In the genomic region with DNA sequence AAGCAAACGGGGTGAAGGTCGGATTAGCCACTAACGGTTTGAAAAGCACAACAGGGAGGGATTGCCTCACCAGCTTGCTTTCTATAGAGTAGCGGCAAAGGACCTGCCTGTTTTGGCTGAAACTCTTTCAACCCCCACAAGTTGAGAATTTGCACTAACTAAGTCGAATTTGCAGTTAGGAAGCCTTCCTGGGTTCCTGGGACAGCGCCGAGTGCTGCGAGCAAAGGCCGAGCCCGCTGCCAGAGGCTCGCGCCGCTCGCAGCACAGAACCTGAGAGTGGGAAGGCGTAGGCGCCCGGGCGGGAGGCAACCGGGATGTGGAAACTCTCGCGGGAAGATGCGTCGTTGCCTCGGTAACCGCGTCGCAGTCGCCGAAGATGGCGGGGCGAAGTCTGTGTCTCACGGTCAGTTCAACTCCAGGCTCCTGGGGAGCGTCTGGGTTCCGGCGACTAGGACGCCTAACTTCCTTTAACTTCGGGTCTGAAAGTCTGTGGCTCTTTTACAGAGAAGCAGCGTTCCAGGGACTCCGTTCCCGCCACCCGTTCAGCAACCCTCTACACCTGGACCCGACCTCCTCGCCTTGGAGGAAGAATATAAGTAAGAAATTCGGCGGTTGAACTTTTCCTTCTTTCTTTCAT, we compare ENCODE assay signal across 8 cellular contexts. TPM values are rescaled to one million over a fixed set of nuclear protein-coding genes. Genes with fewer than 3 reads are reported as not detected.
DNase-seq lines count a peak whose midpoint lies in the region; ATAC-seq and FAIRE-seq lines count a peak whose summit lies in the region.

Gene TEX9, plus strand, starts transcription at position 352 of the 637 bp plus-strand sequence. Its CDS starts 25 bp downstream, at position 377.

- no peaks in the 10 kb centered on the region for H3K4me1 ChIP-seq in BLaER1

- peak; percentile 84 for ATAC-seq in HG03439 (IDR thresholded peaks at IDR 0.05; ENCODE audit: unreplicated experiment)

- no peak within 1 kb of the TSS for H3K9ac ChIP-seq in BLaER1

- peak within 1 kb of the TSS; percentile 44 for H3K4me2 ChIP-seq in BLaER1

- H3K36me3 ChIP-seq in BLaER1, result no peaks in the 10 kb centered on the region

- peaks cover 45% of the 10 kb centered on the region for H3K9me3 ChIP-seq in BLaER1

- DNase-seq in GM19239 (ENCODE audit: insufficient read length, low spot score) (peak; percentile 61), NCI-H524 treated with DMSO at 0.1 percent for 48 hours (lab: John Stamatoyannopoulos, UW) (peak; percentile 20), lung microvascular endothelial cell (ENCODE audit: low read depth in 2 of 2) (peak; percentile 41 to 68)
- DNase-seq in activated CD4-positive, alpha-beta T cell treated with anti-CD3 and anti-CD28 coated beads, Interleukin-2, amount 50 U/mL, for 4 hours, result peak; percentile 48 to 50
- peak; percentile 11 for DNase-seq in effector CD4-positive, alpha-beta T cell
- peak; percentile 26 to 44 (median 37) for DNase-seq in stimulated activated CD4-positive, alpha-beta T cell treated with anti-CD3 and anti-CD28 coated beads, TNF-alpha, amount 100 ng/mL, for 4 hours (ENCODE audit: low read depth in 3 of 3)

- peak within 1 kb of the TSS; percentile 48 for H3K4me3 ChIP-seq in BLaER1

- H3K27me3 ChIP-seq in BLaER1, result peaks cover 21% of the 10 kb centered on the region

- H3K27ac ChIP-seq in BLaER1, result no peak within 1 kb of the TSS

- peak; percentile 84 for FAIRE-seq in GM19239 (lab: Jason Lieb, UNC)

- no peaks in the 10 kb centered on the region for H4K20me1 ChIP-seq in BLaER1

RNA-seq across cellular contexts. Expression of gene TEX9, which starts in this region (rescaled TPM):
- under 0.01 and 0.44 TPM in 2 replicates for total RNA-seq in lung microvascular endothelial cell

Comparison
In these comparisons a context has a peak if more than half of its experiments do, and no peak if none do; other contexts are left out.
1. Peak in DNase-seq in lung microvascular endothelial cell; RNA of the gene not detected or under 1 TPM.
2. DNase-seq: peak in every context shown above with its lines; median percentile 61 in GM19239; 54 in lung microvascular endothelial cell; 49 in activated CD4-positive, alpha-beta T cell treated with anti-CD3 and anti-CD28 coated beads, Interleukin-2, amount 50 U/mL, for 4 hours; 37 in stimulated activated CD4-positive, alpha-beta T cell treated with anti-CD3 and anti-CD28 coated beads, TNF-alpha, amount 100 ng/mL, for 4 hours; 20 in NCI-H524 treated with DMSO at 0.1 percent for 48 hours; 11 in effector CD4-positive, alpha-beta T cell.